ENCODE assay signal across 26 cellular contexts in the genomic region with DNA sequence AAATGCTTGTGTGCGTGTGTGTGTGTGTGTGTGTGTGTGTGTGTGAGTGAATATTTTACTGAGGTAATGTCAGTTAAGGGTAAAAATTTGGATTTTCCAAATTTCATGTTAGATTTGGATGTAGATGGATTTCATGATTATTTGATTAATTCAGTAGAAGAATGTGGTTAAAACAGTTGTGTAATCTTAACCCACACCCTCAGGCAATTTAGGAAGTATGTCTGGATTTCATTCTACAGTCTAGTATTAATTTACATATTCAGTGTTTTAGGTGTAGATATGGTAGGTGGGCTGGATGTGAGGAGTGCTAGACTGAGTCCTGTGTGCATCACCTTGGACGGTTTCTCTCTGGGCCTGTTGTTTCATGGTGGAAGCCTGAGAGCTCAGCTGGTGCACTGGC.
"Had no signal": no experiment of that assay in that cellular context is flagged by ENCODE, and none has a peak within 500 bp of the region (broad histone marks: within the 10 kb centered on the region; RNA-seq: fewer than 3 reads in every experiment).

No MANE protein-coding gene starts in this region.

- H3K36me3 ChIP-seq: ascending aorta, brain microvascular endothelial cell, gastrocnemius medialis, neutrophil, transverse colon had no signal

- H3K4me1 ChIP-seq: ascending aorta, gastrocnemius medialis, testis, transverse colon had no signal

- H3K9me3 ChIP-seq: ascending aorta, gastrocnemius medialis, neutrophil, testis, transverse colon had no signal

- ATAC-seq: activated CD4-positive, CD25-positive, alpha-beta regulatory T cell treated with anti-CD3 and anti-CD28 coated beads, Interleukin-2, amount 50 U/mL, for 24 hours; gastrocnemius medialis; left colon; sciatic nerve; stimulated activated naive CD8-positive, alpha-beta T cell treated with anti-CD3 and anti-CD28 coated beads, Interleukin-15, Interleukin-2, amounts not matched to agents 100 U/mL and 50 U/mL, for 24 hours had no signal

- H3K4me3 ChIP-seq: ascending aorta, gastrocnemius medialis, hepatocyte, skin epidermis, testis, transverse colon had no signal

- H3K4me2 ChIP-seq: hepatocyte had no signal

- H3K79me2 ChIP-seq: hepatocyte had no signal

- H3K27me3 ChIP-seq: ascending aorta, brain microvascular endothelial cell, gastrocnemius medialis, hepatocyte, testis, transverse colon had no signal

- DNase-seq: activated CD4-positive, alpha-beta T cell treated with anti-CD3 and anti-CD28 coated beads for 48 hours; activated CD4-positive, alpha-beta T cell treated with anti-CD3 and anti-CD28 coated beads, Interleukin-2, amount 50 U/mL, for 48 hours; activated CD8-positive, alpha-beta memory T cell treated with anti-CD3 and anti-CD28 coated beads for 24 hours; activated effector memory CD4-positive, alpha-beta T cell treated with Interleukin-2 at 50 U/mL for 16 hours; activated naive CD4-positive, alpha-beta T cell treated with Interleukin-2 at 50 U/mL for 16 hours; activated naive CD8-positive, alpha-beta T cell treated with anti-CD3 and anti-CD28 coated beads for 36 hours; brain microvascular endothelial cell; caudate nucleus; cortex of kidney; endodermal cell; gastrocnemius medialis; kidney; left colon; mammary epithelial cell; stimulated activated CD4-positive, alpha-beta T cell treated with anti-CD3 and anti-CD28 coated beads, Interleukin-12 subunit alpha, Interleukin-12 subunit beta, amount 100 ng/mL, for 4 hours; stimulated activated CD4-positive, alpha-beta T cell treated with anti-CD3 and anti-CD28 coated beads, Interleukin-4, amount 100 ng/mL, for 1 hour; stimulated activated naive CD8-positive, alpha-beta T cell treated with anti-CD3 and anti-CD28 coated beads, Interleukin-15, Interleukin-2, amounts not matched to agents 100 U/mL and 50 U/mL, for 24 hours; testis; transverse colon; WERI-Rb-1 had no signal

- H2AFZ ChIP-seq: hepatocyte had no signal

- H3K27ac ChIP-seq: ascending aorta, brain microvascular endothelial cell, gastrocnemius medialis, hepatocyte, neutrophil, skin epidermis, testis, transverse colon, WERI-Rb-1 had no signal
